10 cellular contexts compared by ENCODE assay signal in genomic region chr2:238376884-238377391, GRCh38. TPM values are rescaled to one million over a fixed set of nuclear protein-coding genes. Genes with fewer than 3 reads are reported as not detected.
DNase-seq lines count a peak whose midpoint lies in the region; ATAC-seq, FAIRE-seq and TF ChIP-seq lines count a peak whose summit lies in the region.
"Had no signal": no experiment of that assay in that cellular context is flagged by ENCODE, and none has a peak within 500 bp of the region (broad histone marks: within the 10 kb centered on the region; RNA-seq: fewer than 3 reads in every experiment).

No MANE protein-coding gene starts in this region.

- H3K36me3 ChIP-seq in GM12878 (ENCODE audit: control insufficient read depth in 2 of 2, insufficient read depth in 2 of 2, low read length in 1 of 2) (no peaks in the 10 kb centered on the region), kidney (ENCODE audit: control insufficient read depth in 1 of 2, insufficient read depth in 2 of 2, low read length in 2 of 2) (peaks cover 2 to 5% of the 10 kb centered on the region in 2 donors)

- no peak for TF ChIP-seq CTCF in NB4 (IDR thresholded peaks at IDR 0.05; ENCODE audit: low read depth, low read length)
- TF ChIP-seq CTCF in GM12878 (IDR thresholded peaks at IDR 0.05 in 2 of 3, conservative IDR thresholded peaks at IDR 0.05 in 1 of 3; ENCODE audit: control insufficient read depth in 2 of 3, extremely low read depth in 1 of 3, insufficient read depth in 1 of 3, low read depth in 3 of 3, low read length in 3 of 3), result no peak
- no peak for TF ChIP-seq CTCF in kidney (IDR thresholded peaks at IDR 0.05; ENCODE audit: borderline replicate concordance, extremely low read depth, insufficient read depth)

- no peaks in the 10 kb centered on the region for H3K27me3 ChIP-seq in GM12878 (replicated peaks in 1 of 2; ENCODE audit: control insufficient read depth in 2 of 2, insufficient read depth in 2 of 2, low read length in 1 of 2)

- no peaks in the 10 kb centered on the region for H3K36me3 Mint-ChIP-seq in natural killer cell treated with Interleukin-12 subunit alpha and Interleukin-12 subunit beta and Interleukin-15 and Interleukin-18, amount 100 ng/mL, for 72 hours

- H3K4me3 ChIP-seq in NB4 (ENCODE audit: low read depth, low read length) (no peak overlapping the region), GM12878 (no peak overlapping the region), kidney (ENCODE audit: low read length in 2 of 2) (no peak overlapping the region)

- no peak for TF ChIP-seq EP300 in GM12878 (IDR thresholded peaks at IDR 0.05; ENCODE audit: borderline replicate concordance in 1 of 2, control insufficient read depth in 1 of 2, low read depth in 2 of 2, low read length in 2 of 2)

- no peaks in the 10 kb centered on the region for H4K20me1 ChIP-seq in GM12878 (ENCODE audit: control insufficient read depth, insufficient read depth)

- CTCF ChIA-PET in GM12878 (lab: Yijun Ruan, JAX), result no interaction called here

- SMC1A ChIA-PET in GM12878 (lab: Charles Lee; ENCODE audit: uncharacterized antibody, unreplicated experiment), result no interaction called here

- no peak for FAIRE-seq in GM12878 (lab: Jason Lieb, UNC)
- no peak for FAIRE-seq in kidney (lab: Jason Lieb, UNC)

- peak; percentile 79 for DNase-seq in ELR (ENCODE audit: low read depth)
- peak; percentile 80 for DNase-seq in NB4 (ENCODE audit: low read depth)
- DNase-seq in GM12878 (ENCODE audit: low read depth, low spot score), result no peak
- no peak for DNase-seq in natural killer cell treated with Interleukin-12 subunit alpha and Interleukin-12 subunit beta and Interleukin-15 and Interleukin-18, amount 100 ng/mL, for 72 hours (ENCODE audit: low spot score)
- DNase-seq in ACHN, result no peak
- no peak for DNase-seq in kidney
- DNase-seq: activated CD4-positive, alpha-beta T cell treated with anti-CD3 and anti-CD28 coated beads for 4 hours; NCI-H1436 treated with DMSO at 0.1 percent for 48 hours had no signal

- peak; percentile 47; the same call in 2 of the 3 replicates for ATAC-seq in GM12878
- ATAC-seq in natural killer cell treated with Interleukin-12 subunit alpha and Interleukin-12 subunit beta and Interleukin-15 and Interleukin-18, amount 100 ng/mL, for 72 hours, result peak; percentile 78 to 91
- no peak for ATAC-seq in HG03159 (IDR thresholded peaks at IDR 0.05; ENCODE audit: unreplicated experiment)
- no peak for ATAC-seq in GM18519 (IDR thresholded peaks at IDR 0.05; ENCODE audit: low FRiP score, unreplicated experiment)

- peaks cover 20 to 42% of the 10 kb centered on the region in 2 donors for H3K4me1 Mint-ChIP-seq in natural killer cell treated with Interleukin-12 subunit alpha and Interleukin-12 subunit beta and Interleukin-15 and Interleukin-18, amount 100 ng/mL, for 72 hours (ENCODE audit: low read depth in 2 of 2)

- no peak for TF ChIP-seq RAD21 in GM12878 (IDR thresholded peaks at IDR 0.05; ENCODE audit: insufficient read depth, low read depth, low read length)

- BruUV-seq in GM12878 (replicated peaks; lab: Mats Ljungman, UMichigan), result no TSS peak

- no peak overlapping the region; the same call in 1 of the 2 replicates for H3K4me2 ChIP-seq in GM12878 (ENCODE audit: control insufficient read depth, insufficient read depth)

- POLR2A ChIA-PET in GM12878 (lab: Charles Lee), result no interaction called here

- peak overlapping the region; percentile 64 for H3K4me3 Mint-ChIP-seq in natural killer cell treated with Interleukin-12 subunit alpha and Interleukin-12 subunit beta and Interleukin-15 and Interleukin-18, amount 100 ng/mL, for 72 hours

- no peaks in the 10 kb centered on the region for H3K9me3 Mint-ChIP-seq in natural killer cell treated with Interleukin-12 subunit alpha and Interleukin-12 subunit beta and Interleukin-15 and Interleukin-18, amount 100 ng/mL, for 72 hours

- RAD21 ChIA-PET in GM12878 (lab: Charles Lee; ENCODE audit: unreplicated experiment), result no interaction called here

- H3K79me2 ChIP-seq in GM12878 (ENCODE audit: control insufficient read depth, insufficient read depth, low read length), result no peaks in the 10 kb centered on the region

- no peak overlapping the region for H2AFZ ChIP-seq in GM12878 (ENCODE audit: control insufficient read depth, low read depth, low read length)

- H3K4me1 ChIP-seq in GM12878 (ENCODE audit: control insufficient read depth, insufficient read depth, low read length), result peaks cover 8% of the 10 kb centered on the region
- peaks cover 0 to 3% of the 10 kb centered on the region in 2 donors for H3K4me1 ChIP-seq in kidney (ENCODE audit: control insufficient read depth in 1 of 2, insufficient read depth in 1 of 2, low read depth in 1 of 2, low read length in 2 of 2)

- in situ Hi-C loops in GM12878 (cut with MboI) (no loop called here), ACHN (cut with HindIII; ENCODE audit: low pct_ligation_motif_present, low pct_unique_long_range_greater_than_20kb, low sequenced_read_pairs) (no loop called here)

- no peak for TF ChIP-seq POLR2A in NB4 (IDR thresholded peaks at IDR 0.05; ENCODE audit: extremely low read depth, insufficient read length)
- TF ChIP-seq POLR2A in GM12878 (IDR thresholded peaks at IDR 0.05; ENCODE audit: low read depth, low read length), result no peak

- H3K9me3 ChIP-seq in GM12878 (replicated peaks; ENCODE audit: control insufficient read depth, insufficient read depth, low read length) (no peaks in the 10 kb centered on the region), kidney (ENCODE audit: control insufficient read depth in 1 of 2, low read length in 2 of 2) (no peaks in the 10 kb centered on the region)

- WGBS in GM12878 (ENCODE audit: insufficient coverage, insufficient replicate concordance, low lambda C conversion rate, missing lambda C conversion rate), result 18% methylated on average over 8 of the region's 8 CpGs

- no peaks in the 10 kb centered on the region for H3K27me3 Mint-ChIP-seq in natural killer cell treated with Interleukin-12 subunit alpha and Interleukin-12 subunit beta and Interleukin-15 and Interleukin-18, amount 100 ng/mL, for 72 hours

- intact Hi-C loops in GM12878 (cut with micrococcal nuclease; ENCODE audit: unreplicated experiment) (no loop called here), kidney (cut with DNase I) (no loop called here)

- H3K9ac ChIP-seq in GM12878 (ENCODE audit: control insufficient read depth, insufficient read depth, low read length) (no peak overlapping the region), kidney (ENCODE audit: low read length in 2 of 2) (no peak overlapping the region)

- H3K27ac ChIP-seq in GM12878 (ENCODE audit: control insufficient read depth, insufficient read depth), result no peak overlapping the region
- H3K27ac ChIP-seq in kidney (ENCODE audit: low read depth in 2 of 2, low read length in 2 of 2), result no peak overlapping the region

- H3K27ac Mint-ChIP-seq in natural killer cell treated with Interleukin-12 subunit alpha and Interleukin-12 subunit beta and Interleukin-15 and Interleukin-18, amount 100 ng/mL, for 72 hours, result peak overlapping the region; percentile 62 to 65

RNA-seq across cellular contexts. Expression of gene ASB1, which starts 49.8 kb away (rescaled TPM):
- total RNA-seq in GM12878 (2013; cell fraction: nucleolus; rRNA removed), result 26.9 and 29.8 TPM in 2 replicates
- total RNA-seq in GM12878 (2014; rRNA removed) (18.4 and 30.0 TPM in 2 replicates), GM12878 (2014; rRNA removed; fragmentation: Illumina TruSeq; extraction: Trizol) (13.7 and 16.3 TPM in 2 replicates), GM12878 (2021) (31.2 and 34.2 TPM in 2 replicates), kidney (28.1 TPM)
- 13.1 TPM for polyA plus RNA-seq in GM12878 (2011; ENCODE audit: low read depth)
- polyA plus RNA-seq in GM12878 (2011; rRNA removed) (13.7 and 22.7 TPM in 2 replicates), GM12878 (2014; fragmentation: Illumina TruSeq; extraction: Trizol) (9.5 and 17.4 TPM in 2 replicates), GM12878 (2014; fragmentation: Nextera tagmentation; extraction: Ambion mirVana) (10 to 100 TPM in 1 of 2 experiments, 1 to 10 TPM in 1; 5.2 to 16.2 TPM), GM12878 (2014; rRNA removed) (31.2 and 37.3 TPM in 2 replicates), GM12878 (2016; fragmentation: Nextera tagmentation; extraction: Ambion mirVana) (10 to 100 TPM; 28.8 to 29.5 TPM), kidney (ENCODE audit: insufficient read depth, low read depth, low replicate concordance) (29.4 TPM)
- polyA plus RNA-seq in GM12878 (2011; cell fraction: cytosol; rRNA removed), result 29.7 and 34.0 TPM in 2 replicates
- 54.1 and 64.5 TPM in 2 replicates for polyA plus RNA-seq in GM12878 (2011; cell fraction: nucleus; rRNA removed)
- polyA plus RNA-seq in GM12878 (2012), result 20.1 and 21.5 TPM in 2 replicates
- 12.9 and 21.5 TPM in 2 replicates for polyA minus RNA-seq in GM12878 (2011; rRNA and poly(A)+ RNA removed)
- 10.4 and 13.1 TPM in 2 replicates for polyA minus RNA-seq in GM12878 (2011; cell fraction: cytosol; rRNA and poly(A)+ RNA removed)
- 14.1 and 24.8 TPM in 2 replicates for polyA minus RNA-seq in GM12878 (2011; cell fraction: nucleus; rRNA and poly(A)+ RNA removed)
- 10 to 100 TPM; 50.2 to 63.3 TPM for total RNA-seq in natural killer cell treated with Interleukin-12 subunit alpha and Interleukin-12 subunit beta and Interleukin-15 and Interleukin-18, amount 100 ng/mL, for 72 hours

RNA-seq across cellular contexts. Expression of gene TRAF3IP1, which starts 56.6 kb away (rescaled TPM):
- 5.9 and 7.2 TPM in 2 replicates for total RNA-seq in GM12878 (2013; cell fraction: nucleolus; rRNA removed)
- total RNA-seq in GM12878 (2014; rRNA removed) (3.3 and 3.7 TPM in 2 replicates), GM12878 (2014; rRNA removed; fragmentation: Illumina TruSeq; extraction: Trizol) (3.8 and 4.5 TPM in 2 replicates), GM12878 (2021) (7.5 and 10.9 TPM in 2 replicates), kidney (24.2 TPM)
- 1.2 TPM for polyA plus RNA-seq in GM12878 (2011; ENCODE audit: low read depth)
- polyA plus RNA-seq in GM12878 (2011; rRNA removed) (2.3 and 3.2 TPM in 2 replicates), GM12878 (2014; fragmentation: Illumina TruSeq; extraction: Trizol) (6.8 and 12.5 TPM in 2 replicates), GM12878 (2014; fragmentation: Nextera tagmentation; extraction: Ambion mirVana) (1 to 10 TPM; 1.6 to 2.1 TPM), GM12878 (2014; rRNA removed) (3.8 and 4.2 TPM in 2 replicates), GM12878 (2016; fragmentation: Nextera tagmentation; extraction: Ambion mirVana) (1 to 10 TPM; 2.0 to 7.4 TPM), kidney (ENCODE audit: insufficient read depth, low read depth, low replicate concordance) (6.4 TPM)
- 1.6 and 2.6 TPM in 2 replicates for polyA plus RNA-seq in GM12878 (2011; cell fraction: cytosol; rRNA removed)
- polyA plus RNA-seq in GM12878 (2011; cell fraction: nucleus; rRNA removed), result 1.6 and 3.7 TPM in 2 replicates
- 2.7 TPM in 2 replicates for polyA plus RNA-seq in GM12878 (2012)
- polyA minus RNA-seq in GM12878 (2011; rRNA and poly(A)+ RNA removed), result 2.2 and 3.9 TPM in 2 replicates
- polyA minus RNA-seq in GM12878 (2011; cell fraction: cytosol; rRNA and poly(A)+ RNA removed), result 0.67 and 1.5 TPM in 2 replicates
- 1.9 and 2.1 TPM in 2 replicates for polyA minus RNA-seq in GM12878 (2011; cell fraction: nucleus; rRNA and poly(A)+ RNA removed)
- 10 to 100 TPM in 1 of 2 donors, 1 to 10 TPM in 1; 7.9 to 10.6 TPM for total RNA-seq in natural killer cell treated with Interleukin-12 subunit alpha and Interleukin-12 subunit beta and Interleukin-15 and Interleukin-18, amount 100 ng/mL, for 72 hours

Comparison
In these comparisons a context has a peak if more than half of its experiments do, and no peak if none do; other contexts are left out.
1. DNase-seq: peak in ELR (single experiment) and NB4 (single experiment); none in GM12878 (single experiment), natural killer cell treated with Interleukin-12 subunit alpha and Interleukin-12 subunit beta and Interleukin-15 and Interleukin-18, amount 100 ng/mL, for 72 hours (single experiment), ACHN (single experiment) and kidney (single experiment).
2. ATAC-seq: peak in GM12878 (single experiment) and natural killer cell treated with Interleukin-12 subunit alpha and Interleukin-12 subunit beta and Interleukin-15 and Interleukin-18, amount 100 ng/mL, for 72 hours (2 of 2); none in HG03159 (single experiment) and GM18519 (single experiment).